ENCODE assay signal across 1 cellular context in genomic region chr10:96299383-96299782, GRCh38.
TF ChIP-seq lines count a peak whose summit lies in the region.

No MANE protein-coding gene starts in this region.

TF ChIP-seq in endothelial cell of umbilical vein, 7 proteins besides CTCF, POLR2A, EP300 and RAD21:
- TF ChIP-seq EZH2 (IDR thresholded peaks at IDR 0.05; ENCODE audit: borderline replicate concordance, low read depth, low read length, severe bottlenecking) (no peak), MAX (IDR thresholded peaks at IDR 0.05; ENCODE audit: insufficient read depth, insufficient read length) (no peak), JUN (IDR thresholded peaks at IDR 0.05; ENCODE audit: borderline replicate concordance, insufficient read depth, insufficient read length, low read depth) (no peak), FOS (IDR thresholded peaks at IDR 0.05; ENCODE audit: borderline replicate concordance, insufficient read depth, low read length) (no peak), POLR2AphosphoS5 (IDR thresholded peaks at IDR 0.05; ENCODE audit: insufficient read depth, low read depth, low read length) (no peak), GATA2 (IDR thresholded peaks at IDR 0.05; ENCODE audit: insufficient read depth, insufficient read length, low read depth, low read length) (no peak), MYC (IDR thresholded peaks at IDR 0.05; ENCODE audit: low read depth, low read length) (no peak)
TF ChIP-seq in endothelial cell of umbilical vein: peak in this region for 0.
